In genomic region chr1:61914823-61915482, GRCh38 we compare ENCODE assay signal across 27 cellular contexts.
A peak's percentile ranks its signal among the peaks of the same experiment; 100 is the strongest.
DNase-seq lines count a peak whose midpoint lies in the region; ATAC-seq and TF ChIP-seq lines count a peak whose summit lies in the region.
"Had no signal": no experiment of that assay in that cellular context is flagged by ENCODE, and none has a peak within 500 bp of the region (broad histone marks: within the 10 kb centered on the region; RNA-seq: fewer than 3 reads in every experiment).

No MANE protein-coding gene starts in this region.

- H3K4me3 Mint-ChIP-seq in osteocyte (ENCODE audit: unreplicated experiment) = no peak overlapping the region
- H3K4me3 Mint-ChIP-seq: activated CD8-positive, alpha-beta T cell treated with anti-CD3 and anti-CD28 coated beads, Interleukin-2, amount 10 ng/mL, durations not matched to agents 7 days and 5 days; activated naive CD8-positive, alpha-beta T cell treated with anti-CD3 and anti-CD28 coated beads, Interleukin-2, amount 10 ng/mL, durations not matched to agents 7 days and 5 days; brain; CD4-positive, alpha-beta memory T cell; T-helper 17 cell had no signal

- ATAC-seq in GM18861 (IDR thresholded peaks at IDR 0.05; ENCODE audit: unreplicated experiment) (no peak), HG03457 (IDR thresholded peaks at IDR 0.05; ENCODE audit: unreplicated experiment) (no peak)
- ATAC-seq: activated CD8-positive, alpha-beta T cell treated with anti-CD3 and anti-CD28 coated beads, Interleukin-2, amount 10 ng/mL, durations not matched to agents 7 days and 5 days; esophagus mucosa; foreskin keratinocyte; mucosa of descending colon; stimulated activated naive CD8-positive, alpha-beta T cell treated with anti-CD3 and anti-CD28 coated beads, Interleukin-15, Interleukin-2, amounts not matched to agents 100 U/mL and 50 U/mL, for 24 hours; T-helper 17 cell had no signal

- H3K9me3 ChIP-seq in cardiac muscle cell (ENCODE audit: low read depth) (no peaks in the 10 kb centered on the region), right atrium auricular region (no peaks in the 10 kb centered on the region)
- H3K9me3 ChIP-seq: mucosa of descending colon had no signal

- H3K36me3 ChIP-seq in cardiac muscle cell (no peaks in the 10 kb centered on the region), right atrium auricular region (no peaks in the 10 kb centered on the region)

- DNase-seq in cardiac muscle cell (ENCODE audit: low read depth in 1 of 2, low spot score in 1 of 2) (peak in 1 of 2 donors; percentile 36), right atrium auricular region (ENCODE audit: low spot score) (no peak), islet precursor cell (peak; percentile 86), osteocyte (ENCODE audit: extremely low spot score, unreplicated experiment) (no peak), inferior parietal cortex (ENCODE audit: extremely low spot score) (no peak)
- no peak for DNase-seq in stimulated activated CD8-positive, alpha-beta memory T cell treated with anti-CD3 and anti-CD28 coated beads, Interleukin-4, amount 100 ng/mL, for 48 hours
- DNase-seq: 8988T; activated CD8-positive, alpha-beta T cell treated with anti-CD3 and anti-CD28 coated beads, Interleukin-2, amount 10 ng/mL, durations not matched to agents 7 days and 5 days; activated effector memory CD4-positive, alpha-beta T cell treated with anti-CD3 and anti-CD28 coated beads, Interleukin-2, amount 50 U/mL, for 16 hours; activated naive CD8-positive, alpha-beta T cell treated with anti-CD3 and anti-CD28 coated beads, Interleukin-2, amount 10 ng/mL, durations not matched to agents 7 days and 5 days; activated T-cell treated with anti-CD3 and anti-CD28 coated beads for 4 hours; CD4-positive, alpha-beta memory T cell; effector memory CD4-positive, alpha-beta T cell; foreskin keratinocyte; GOT3; hypothalamus; mucosa of descending colon; NCI-H1694 treated with DMSO at 0.1 percent for 48 hours; NCI-H69; stimulated activated CD4-positive, alpha-beta T cell treated with anti-CD3 and anti-CD28 coated beads, Interleukin-4, amount 100 ng/mL, for 4 hours; stimulated activated naive CD8-positive, alpha-beta T cell treated with anti-CD3 and anti-CD28 coated beads, Interleukin-15, Interleukin-2, amounts not matched to agents 100 U/mL and 50 U/mL, for 24 hours; T-helper 17 cell had no signal

- H3K27me3 Mint-ChIP-seq in osteocyte (ENCODE audit: unreplicated experiment) = no peaks in the 10 kb centered on the region
- H3K27me3 Mint-ChIP-seq: activated naive CD8-positive, alpha-beta T cell treated with anti-CD3 and anti-CD28 coated beads, Interleukin-2, amount 10 ng/mL, durations not matched to agents 7 days and 5 days; brain; CD4-positive, alpha-beta memory T cell; T-helper 17 cell had no signal

- peaks cover 5% of the 10 kb centered on the region for H3K9me3 Mint-ChIP-seq in osteocyte (ENCODE audit: unreplicated experiment)
- H3K9me3 Mint-ChIP-seq: activated naive CD8-positive, alpha-beta T cell treated with anti-CD3 and anti-CD28 coated beads, Interleukin-2, amount 10 ng/mL, durations not matched to agents 7 days and 5 days; brain; CD4-positive, alpha-beta memory T cell had no signal

- TF ChIP-seq CTCF in cardiac muscle cell (IDR thresholded peaks at IDR 0.05; ENCODE audit: low read depth, low read length) = no peak
- no peak for TF ChIP-seq CTCF in right atrium auricular region (IDR thresholded peaks at IDR 0.05)
- TF ChIP-seq CTCF in osteocyte (IDR thresholded peaks at IDR 0.05) = no peak

- H3K27ac Mint-ChIP-seq in osteocyte (ENCODE audit: unreplicated experiment) = peak overlapping the region; percentile 5
- H3K27ac Mint-ChIP-seq: activated CD8-positive, alpha-beta T cell treated with anti-CD3 and anti-CD28 coated beads, Interleukin-2, amount 10 ng/mL, durations not matched to agents 7 days and 5 days; activated naive CD8-positive, alpha-beta T cell treated with anti-CD3 and anti-CD28 coated beads, Interleukin-2, amount 10 ng/mL, durations not matched to agents 7 days and 5 days; T-helper 17 cell had no signal

- H3K4me1 ChIP-seq in cardiac muscle cell (ENCODE audit: low read depth) (peaks cover 10% of the 10 kb centered on the region), right atrium auricular region (no peaks in the 10 kb centered on the region)
- H3K4me1 ChIP-seq: foreskin keratinocyte had no signal

- no peaks in the 10 kb centered on the region for H3K27me3 ChIP-seq in cardiac muscle cell
- no peaks in the 10 kb centered on the region for H3K27me3 ChIP-seq in right atrium auricular region
- H3K27me3 ChIP-seq: foreskin keratinocyte had no signal

- peak overlapping the region; percentile 62 for H3K27ac ChIP-seq in cardiac muscle cell
- H3K27ac ChIP-seq in right atrium auricular region = peak overlapping the region in 1 of 2 donors; percentile 26
- H3K27ac ChIP-seq: foreskin keratinocyte, SK-N-MC had no signal

- H3K4me1 Mint-ChIP-seq in osteocyte (ENCODE audit: unreplicated experiment) = peaks cover 20% of the 10 kb centered on the region
- H3K4me1 Mint-ChIP-seq: activated naive CD8-positive, alpha-beta T cell treated with anti-CD3 and anti-CD28 coated beads, Interleukin-2, amount 10 ng/mL, durations not matched to agents 7 days and 5 days; CD4-positive, alpha-beta memory T cell; T-helper 17 cell had no signal

- H3K4me3 ChIP-seq in cardiac muscle cell (no peak overlapping the region), right atrium auricular region (no peak overlapping the region)
- H3K4me3 ChIP-seq: mucosa of descending colon, SK-N-MC had no signal

- peaks cover 5% of the 10 kb centered on the region for H3K36me3 Mint-ChIP-seq in osteocyte (ENCODE audit: unreplicated experiment)
